8 cellular contexts compared by ENCODE assay signal in genomic region chr1:65065535-65066378, GRCh38.
A peak's percentile ranks its signal among the peaks of the same experiment; 100 is the strongest.
DNase-seq lines count a peak whose midpoint lies in the region; ATAC-seq and TF ChIP-seq lines count a peak whose summit lies in the region.

No MANE protein-coding gene starts in this region.

- intact Hi-C loops in CD8-positive, alpha-beta T cell (cut with DNase I, micrococcal nuclease) = loop anchor here (1.0 to 10.0 kb wide), 13 partner anchors 63 to 1869 kb away; partner anchors contain the start of genes JAK1 (in 2 of the 2), PGM1 (in 2 of the 2), CACHD1 (in 1 of the 2) and FOXD3 (in 1 of the 2)

- ATAC-seq in CD8-positive, alpha-beta T cell = no peak
- peak; percentile 37 for ATAC-seq in left lobe of liver

- peak overlapping the region; percentile 97 for H3K27ac Mint-ChIP-seq in CD8-positive, alpha-beta T cell

- peak overlapping the region; percentile 67 for H3K4me3 ChIP-seq in CD8-positive, alpha-beta T cell (ENCODE audit: low read depth, low read length)
- H3K4me3 ChIP-seq in MM.1S (ENCODE audit: low read length) = peak overlapping the region; percentile 83
- H3K4me3 ChIP-seq in cardiac fibroblast (replicated peaks in 1 of 2; ENCODE audit: low read depth in 2 of 2, low read length in 2 of 2) = peak overlapping the region; percentile 59 to 84

- peak overlapping the region; percentile 71 for H3K4me2 ChIP-seq in MM.1S (ENCODE audit: low read depth, low read length)

- H4K20me1 ChIP-seq in MM.1S (ENCODE audit: insufficient read depth, low read length) = no peaks in the 10 kb centered on the region

- no peaks in the 10 kb centered on the region for H3K9me3 Mint-ChIP-seq in CD8-positive, alpha-beta T cell

- no peaks in the 10 kb centered on the region for H3K27me3 ChIP-seq in CD8-positive, alpha-beta T cell (ENCODE audit: insufficient read depth, low read length)
- no peaks in the 10 kb centered on the region for H3K27me3 ChIP-seq in MM.1S (replicated peaks; ENCODE audit: insufficient read depth, low read length)

- H3K9ac ChIP-seq in MM.1S (ENCODE audit: low read length) = peak overlapping the region; percentile 66; the same call in 1 of the 2 replicates

- DNase-seq in CD8-positive, alpha-beta T cell = peak in 1 of 7 experiments; percentile 50
- DNase-seq in MM.1S (no peak), cardiac fibroblast (ENCODE audit: low read depth in 2 of 2) (peak in 1 of 2 donors; percentile 19), left lobe of liver (ENCODE audit: low spot score) (peak; percentile 67), GM13977 (ENCODE audit: low spot score) (no peak), AG08395 (ENCODE audit: low spot score) (no peak)
- no peak for DNase-seq in stimulated activated CD8-positive, alpha-beta memory T cell treated with anti-CD3 and anti-CD28 coated beads, Interleukin-4, amount 100 ng/mL, for 48 hours

- H3K27ac ChIP-seq in CD8-positive, alpha-beta T cell (ENCODE audit: low read depth, low read length) = peak overlapping the region; percentile 92
- H3K27ac ChIP-seq in MM.1S (ENCODE audit: low read length) (no peak overlapping the region), temporal lobe (ENCODE audit: low read depth, low read length) (peak overlapping the region; percentile 89)

- H3K4me1 ChIP-seq in CD8-positive, alpha-beta T cell (ENCODE audit: insufficient read depth, low read length) = peaks cover 47% of the 10 kb centered on the region
- no peaks in the 10 kb centered on the region for H3K4me1 ChIP-seq in MM.1S (ENCODE audit: low read length)

- 0 out of 2 replicates have a peak, but pooled peaks cover 4% of the 10 kb centered on the region for H3F3A ChIP-seq in MM.1S (ENCODE audit: insufficient read depth, low read length)

- H2AFZ ChIP-seq in MM.1S (ENCODE audit: low read length) = peak overlapping the region; percentile 94; the same call in 1 of the 2 replicates

- peaks cover 69% of the 10 kb centered on the region for H3K4me1 Mint-ChIP-seq in CD8-positive, alpha-beta T cell (ENCODE audit: low read depth)

- in situ Hi-C loops in GM13977 (cut with MboI; ENCODE audit: low pct_unique_long_range_greater_than_20kb, low sequenced_read_pairs, unreplicated experiment) = loop anchor here (25.0 kb wide), 1 partner anchor 622 kb away; no protein-coding TSS in a partner anchor

- peak overlapping the region; percentile 96 for H3K4me3 Mint-ChIP-seq in CD8-positive, alpha-beta T cell

- POLR2A ChIA-PET in CD8-positive, alpha-beta T cell (lab: Charles Lee) = interaction anchor here (0.6 to 3.8 kb wide), 10 partner anchors 9 to 239 kb away, joined by 3 to 22 read pairs (median 4); partner anchors contain the start of gene JAK1

- H3K27me3 Mint-ChIP-seq in CD8-positive, alpha-beta T cell (ENCODE audit: low read depth) = no peaks in the 10 kb centered on the region

- no peaks in the 10 kb centered on the region; the same call in 1 of the 2 replicates for H3K79me2 ChIP-seq in MM.1S (ENCODE audit: low read length)

- no peak for TF ChIP-seq CTCF in CD8-positive, alpha-beta T cell (IDR thresholded peaks at IDR 0.05)
- no peak for TF ChIP-seq CTCF in MM.1S (IDR thresholded peaks at IDR 0.05; ENCODE audit: low read length)
- no peak for TF ChIP-seq CTCF in cardiac fibroblast (IDR thresholded peaks at IDR 0.05; ENCODE audit: low read depth, low read length)
- TF ChIP-seq CTCF in GM13977 (IDR thresholded peaks at IDR 0.05; ENCODE audit: extremely low read depth, insufficient read depth, missing control alignments) = no peak

- no peaks in the 10 kb centered on the region for H3K9me3 ChIP-seq in CD8-positive, alpha-beta T cell (ENCODE audit: low read length)
- H3K9me3 ChIP-seq in MM.1S (replicated peaks; ENCODE audit: insufficient read depth, low read length) = no peaks in the 10 kb centered on the region

- H3K36me3 ChIP-seq in CD8-positive, alpha-beta T cell (ENCODE audit: insufficient read depth, low read length) = no peaks in the 10 kb centered on the region
- H3K36me3 ChIP-seq in MM.1S (replicated peaks; ENCODE audit: insufficient read depth, low read length) = no peaks in the 10 kb centered on the region

- H3K36me3 Mint-ChIP-seq in CD8-positive, alpha-beta T cell = peaks cover 20% of the 10 kb centered on the region

- CTCF ChIA-PET in CD8-positive, alpha-beta T cell (lab: Charles Lee) = interaction anchor here (1.0 to 5.9 kb wide), 7 partner anchors 9 to 145 kb away, joined by 3 to 118 read pairs (median 4); no protein-coding TSS in a partner anchor

- no peaks in the 10 kb centered on the region for H3K9me2 ChIP-seq in MM.1S (replicated peaks; ENCODE audit: insufficient read depth, low read length)
